ENCODE assay signal across 1 cellular context in genomic region chr1:111507411-111508201, GRCh38.
A peak's percentile ranks its signal among the peaks of the same experiment; 100 is the strongest.
TF ChIP-seq lines count a peak whose summit lies in the region.

No MANE protein-coding gene starts in this region.

TF ChIP-seq in HepG2, 621 proteins besides CTCF, POLR2A, EP300 and RAD21 (continued from another document and continues in another):
- 0 out of 2 replicates have a peak, but pooled peaks have one; percentile 17 for TF ChIP-seq ZNF646 (CRISPR knock-in tag; IDR thresholded peaks at IDR 0.05)
- TF ChIP-seq ZNF841 (CRISPR knock-in tag; IDR thresholded peaks at IDR 0.05; ENCODE audit: borderline replicate concordance): no peak
- TF ChIP-seq JUN (CRISPR knock-in tag; IDR thresholded peaks at IDR 0.05): no peak
- TF ChIP-seq MAFG (CRISPR knock-in tag; IDR thresholded peaks at IDR 0.05): no peak
- no peak for TF ChIP-seq KDM1A (CRISPR knock-in tag; IDR thresholded peaks at IDR 0.05)
- TF ChIP-seq, protein P1, sequence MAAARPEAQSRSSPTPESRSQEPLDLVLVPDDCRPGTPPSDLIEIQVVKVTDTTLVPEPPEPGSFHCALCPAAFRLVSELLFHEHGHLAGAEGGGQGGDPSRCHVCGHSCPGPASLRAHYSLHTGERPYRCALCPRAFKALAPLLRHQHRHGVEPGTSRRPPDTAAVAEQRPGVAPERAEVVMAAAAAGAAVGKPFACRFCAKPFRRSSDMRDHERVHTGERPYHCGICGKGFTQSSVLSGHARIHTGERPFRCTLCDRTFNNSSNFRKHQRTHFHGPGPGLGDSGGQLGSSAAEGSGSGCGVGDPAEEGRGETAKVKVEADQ (CRISPR knock-in tag; IDR thresholded peaks at IDR 0.05; ENCODE audit: borderline replicate concordance): peak; percentile 65; the same call in 1 of the 2 replicates
- no peak for TF ChIP-seq ZNF10 (CRISPR knock-in tag; IDR thresholded peaks at IDR 0.05; ENCODE audit: borderline replicate concordance, low read depth)
- TF ChIP-seq NFIC (IDR thresholded peaks at IDR 0.05; ENCODE audit: low read length): no peak
- no peak for TF ChIP-seq MZF1 (CRISPR knock-in tag; IDR thresholded peaks at IDR 0.05; ENCODE audit: borderline replicate concordance)
- TF ChIP-seq KDM5A (IDR thresholded peaks at IDR 0.05; ENCODE audit: borderline replicate concordance, low read length): peak; percentile 54; the same call in 1 of the 2 replicates
- no peak for TF ChIP-seq MIER3 (CRISPR knock-in tag; IDR thresholded peaks at IDR 0.05; ENCODE audit: borderline replicate concordance)
- peak; percentile 85 for TF ChIP-seq ZFY (CRISPR knock-in tag; IDR thresholded peaks at IDR 0.05)
- TF ChIP-seq SP1 (IDR thresholded peaks at IDR 0.05): no peak
- no peak for TF ChIP-seq SP1 (CRISPR knock-in tag; IDR thresholded peaks at IDR 0.05)
- 0 out of 2 replicates have a peak, but pooled peaks have one; percentile 75 for TF ChIP-seq ZSCAN31 (CRISPR knock-in tag; IDR thresholded peaks at IDR 0.05; ENCODE audit: low read depth)
- TF ChIP-seq, protein P2, sequence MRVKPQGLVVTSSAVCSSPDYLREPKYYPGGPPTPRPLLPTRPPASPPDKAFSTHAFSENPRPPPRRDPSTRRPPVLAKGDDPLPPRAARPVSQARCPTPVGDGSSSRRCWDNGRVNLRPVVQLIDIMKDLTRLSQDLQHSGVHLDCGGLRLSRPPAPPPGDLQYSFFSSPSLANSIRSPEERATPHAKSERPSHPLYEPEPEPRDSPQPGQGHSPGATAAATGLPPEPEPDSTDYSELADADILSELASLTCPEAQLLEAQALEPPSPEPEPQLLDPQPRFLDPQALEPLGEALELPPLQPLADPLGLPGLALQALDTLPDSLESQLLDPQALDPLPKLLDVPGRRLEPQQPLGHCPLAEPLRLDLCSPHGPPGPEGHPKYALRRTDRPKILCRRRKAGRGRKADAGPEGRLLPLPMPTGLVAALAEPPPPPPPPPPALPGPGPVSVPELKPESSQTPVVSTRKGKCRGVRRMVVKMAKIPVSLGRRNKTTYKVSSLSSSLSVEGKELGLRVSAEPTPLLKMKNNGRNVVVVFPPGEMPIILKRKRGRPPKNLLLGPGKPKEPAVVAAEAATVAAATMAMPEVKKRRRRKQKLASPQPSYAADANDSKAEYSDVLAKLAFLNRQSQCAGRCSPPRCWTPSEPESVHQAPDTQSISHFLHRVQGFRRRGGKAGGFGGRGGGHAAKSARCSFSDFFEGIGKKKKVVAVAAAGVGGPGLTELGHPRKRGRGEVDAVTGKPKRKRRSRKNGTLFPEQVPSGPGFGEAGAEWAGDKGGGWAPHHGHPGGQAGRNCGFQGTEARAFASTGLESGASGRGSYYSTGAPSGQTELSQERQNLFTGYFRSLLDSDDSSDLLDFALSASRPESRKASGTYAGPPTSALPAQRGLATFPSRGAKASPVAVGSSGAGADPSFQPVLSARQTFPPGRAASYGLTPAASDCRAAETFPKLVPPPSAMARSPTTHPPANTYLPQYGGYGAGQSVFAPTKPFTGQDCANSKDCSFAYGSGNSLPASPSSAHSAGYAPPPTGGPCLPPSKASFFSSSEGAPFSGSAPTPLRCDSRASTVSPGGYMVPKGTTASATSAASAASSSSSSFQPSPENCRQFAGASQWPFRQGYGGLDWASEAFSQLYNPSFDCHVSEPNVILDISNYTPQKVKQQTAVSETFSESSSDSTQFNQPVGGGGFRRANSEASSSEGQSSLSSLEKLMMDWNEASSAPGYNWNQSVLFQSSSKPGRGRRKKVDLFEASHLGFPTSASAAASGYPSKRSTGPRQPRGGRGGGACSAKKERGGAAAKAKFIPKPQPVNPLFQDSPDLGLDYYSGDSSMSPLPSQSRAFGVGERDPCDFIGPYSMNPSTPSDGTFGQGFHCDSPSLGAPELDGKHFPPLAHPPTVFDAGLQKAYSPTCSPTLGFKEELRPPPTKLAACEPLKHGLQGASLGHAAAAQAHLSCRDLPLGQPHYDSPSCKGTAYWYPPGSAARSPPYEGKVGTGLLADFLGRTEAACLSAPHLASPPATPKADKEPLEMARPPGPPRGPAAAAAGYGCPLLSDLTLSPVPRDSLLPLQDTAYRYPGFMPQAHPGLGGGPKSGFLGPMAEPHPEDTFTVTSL (CRISPR knock-in tag; IDR thresholded peaks at IDR 0.05; ENCODE audit: borderline replicate concordance): peak; percentile 32; the same call in 1 of the 2 replicates
- TF ChIP-seq, protein P3, sequence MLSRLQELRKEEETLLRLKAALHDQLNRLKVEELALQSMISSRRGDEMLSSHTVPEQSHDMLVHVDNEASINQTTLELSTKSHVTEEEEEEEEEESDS (CRISPR knock-in tag; IDR thresholded peaks at IDR 0.05; ENCODE audit: borderline replicate concordance): no peak
- 0 out of 2 replicates have a peak, but pooled peaks have one; percentile 82 for TF ChIP-seq ZNF317 (CRISPR knock-in tag; IDR thresholded peaks at IDR 0.05)
- no peak for TF ChIP-seq SMAD9 (CRISPR knock-in tag; IDR thresholded peaks at IDR 0.05)
- TF ChIP-seq POGZ (CRISPR knock-in tag; IDR thresholded peaks at IDR 0.05): no peak; the same call in 1 of the 2 replicates
- TF ChIP-seq ZNF619 (CRISPR knock-in tag; IDR thresholded peaks at IDR 0.05): no peak
- TF ChIP-seq ZNF121 (CRISPR knock-in tag; IDR thresholded peaks at IDR 0.05): no peak
- TF ChIP-seq AGO2 (optimal IDR thresholded peaks at IDR 0.05; ENCODE audit: low read depth, low read length): peak; percentile 30
- no peak for TF ChIP-seq NCOA1 (CRISPR knock-in tag; IDR thresholded peaks at IDR 0.05)
- no peak for TF ChIP-seq MYNN (CRISPR knock-in tag; IDR thresholded peaks at IDR 0.05; ENCODE audit: low read depth)
- no peak for TF ChIP-seq SETDB1 (CRISPR knock-in tag; IDR thresholded peaks at IDR 0.05; ENCODE audit: borderline replicate concordance)
- TF ChIP-seq ZNF468 (CRISPR knock-in tag; IDR thresholded peaks at IDR 0.05): no peak
- TF ChIP-seq, protein P4, sequence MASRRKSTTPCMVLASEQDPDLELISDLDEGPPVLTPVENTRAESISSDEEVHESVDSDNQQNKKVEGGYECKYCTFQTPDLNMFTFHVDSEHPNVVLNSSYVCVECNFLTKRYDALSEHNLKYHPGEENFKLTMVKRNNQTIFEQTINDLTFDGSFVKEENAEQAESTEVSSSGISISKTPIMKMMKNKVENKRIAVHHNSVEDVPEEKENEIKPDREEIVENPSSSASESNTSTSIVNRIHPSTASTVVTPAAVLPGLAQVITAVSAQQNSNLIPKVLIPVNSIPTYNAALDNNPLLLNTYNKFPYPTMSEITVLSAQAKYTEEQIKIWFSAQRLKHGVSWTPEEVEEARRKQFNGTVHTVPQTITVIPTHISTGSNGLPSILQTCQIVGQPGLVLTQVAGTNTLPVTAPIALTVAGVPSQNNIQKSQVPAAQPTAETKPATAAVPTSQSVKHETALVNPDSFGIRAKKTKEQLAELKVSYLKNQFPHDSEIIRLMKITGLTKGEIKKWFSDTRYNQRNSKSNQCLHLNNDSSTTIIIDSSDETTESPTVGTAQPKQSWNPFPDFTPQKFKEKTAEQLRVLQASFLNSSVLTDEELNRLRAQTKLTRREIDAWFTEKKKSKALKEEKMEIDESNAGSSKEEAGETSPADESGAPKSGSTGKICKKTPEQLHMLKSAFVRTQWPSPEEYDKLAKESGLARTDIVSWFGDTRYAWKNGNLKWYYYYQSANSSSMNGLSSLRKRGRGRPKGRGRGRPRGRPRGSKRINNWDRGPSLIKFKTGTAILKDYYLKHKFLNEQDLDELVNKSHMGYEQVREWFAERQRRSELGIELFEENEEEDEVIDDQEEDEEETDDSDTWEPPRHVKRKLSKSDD (CRISPR knock-in tag; IDR thresholded peaks at IDR 0.05; ENCODE audit: low read depth): no peak
- TF ChIP-seq RXRA (CRISPR knock-in tag; IDR thresholded peaks at IDR 0.05): peak; percentile 54; the same call in 1 of the 2 replicates
- no peak for TF ChIP-seq MXD3 (CRISPR knock-in tag; IDR thresholded peaks at IDR 0.05)
- TF ChIP-seq ZNF768 (CRISPR knock-in tag; IDR thresholded peaks at IDR 0.05): peak; percentile 30; the same call in 1 of the 2 replicates
- no peak for TF ChIP-seq ZNF790 (CRISPR knock-in tag; IDR thresholded peaks at IDR 0.05; ENCODE audit: borderline replicate concordance)
- no peak for TF ChIP-seq ZBTB3 (CRISPR knock-in tag; IDR thresholded peaks at IDR 0.05; ENCODE audit: borderline replicate concordance, low read depth)
- peak; percentile 60 for TF ChIP-seq ZNF709 (CRISPR knock-in tag; IDR thresholded peaks at IDR 0.05)
- peak; percentile 18; the same call in 1 of the 2 replicates for TF ChIP-seq KLF12 (CRISPR knock-in tag; IDR thresholded peaks at IDR 0.05; ENCODE audit: borderline replicate concordance)
- no peak for TF ChIP-seq ATM (IDR thresholded peaks at IDR 0.05; ENCODE audit: borderline replicate concordance)
- TF ChIP-seq, protein P5, sequence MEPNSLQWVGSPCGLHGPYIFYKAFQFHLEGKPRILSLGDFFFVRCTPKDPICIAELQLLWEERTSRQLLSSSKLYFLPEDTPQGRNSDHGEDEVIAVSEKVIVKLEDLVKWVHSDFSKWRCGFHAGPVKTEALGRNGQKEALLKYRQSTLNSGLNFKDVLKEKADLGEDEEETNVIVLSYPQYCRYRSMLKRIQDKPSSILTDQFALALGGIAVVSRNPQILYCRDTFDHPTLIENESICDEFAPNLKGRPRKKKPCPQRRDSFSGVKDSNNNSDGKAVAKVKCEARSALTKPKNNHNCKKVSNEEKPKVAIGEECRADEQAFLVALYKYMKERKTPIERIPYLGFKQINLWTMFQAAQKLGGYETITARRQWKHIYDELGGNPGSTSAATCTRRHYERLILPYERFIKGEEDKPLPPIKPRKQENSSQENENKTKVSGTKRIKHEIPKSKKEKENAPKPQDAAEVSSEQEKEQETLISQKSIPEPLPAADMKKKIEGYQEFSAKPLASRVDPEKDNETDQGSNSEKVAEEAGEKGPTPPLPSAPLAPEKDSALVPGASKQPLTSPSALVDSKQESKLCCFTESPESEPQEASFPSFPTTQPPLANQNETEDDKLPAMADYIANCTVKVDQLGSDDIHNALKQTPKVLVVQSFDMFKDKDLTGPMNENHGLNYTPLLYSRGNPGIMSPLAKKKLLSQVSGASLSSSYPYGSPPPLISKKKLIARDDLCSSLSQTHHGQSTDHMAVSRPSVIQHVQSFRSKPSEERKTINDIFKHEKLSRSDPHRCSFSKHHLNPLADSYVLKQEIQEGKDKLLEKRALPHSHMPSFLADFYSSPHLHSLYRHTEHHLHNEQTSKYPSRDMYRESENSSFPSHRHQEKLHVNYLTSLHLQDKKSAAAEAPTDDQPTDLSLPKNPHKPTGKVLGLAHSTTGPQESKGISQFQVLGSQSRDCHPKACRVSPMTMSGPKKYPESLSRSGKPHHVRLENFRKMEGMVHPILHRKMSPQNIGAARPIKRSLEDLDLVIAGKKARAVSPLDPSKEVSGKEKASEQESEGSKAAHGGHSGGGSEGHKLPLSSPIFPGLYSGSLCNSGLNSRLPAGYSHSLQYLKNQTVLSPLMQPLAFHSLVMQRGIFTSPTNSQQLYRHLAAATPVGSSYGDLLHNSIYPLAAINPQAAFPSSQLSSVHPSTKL (CRISPR knock-in tag; IDR thresholded peaks at IDR 0.05): 0 out of 2 replicates have a peak, but pooled peaks have one; percentile 13
- 0 out of 2 replicates have a peak, but pooled peaks have one; percentile 61 for TF ChIP-seq REPIN1 (CRISPR knock-in tag; IDR thresholded peaks at IDR 0.05; ENCODE audit: borderline replicate concordance, low read depth)
- TF ChIP-seq ZFP36L1 (CRISPR knock-in tag; IDR thresholded peaks at IDR 0.05): no peak
- TF ChIP-seq, protein P6, sequence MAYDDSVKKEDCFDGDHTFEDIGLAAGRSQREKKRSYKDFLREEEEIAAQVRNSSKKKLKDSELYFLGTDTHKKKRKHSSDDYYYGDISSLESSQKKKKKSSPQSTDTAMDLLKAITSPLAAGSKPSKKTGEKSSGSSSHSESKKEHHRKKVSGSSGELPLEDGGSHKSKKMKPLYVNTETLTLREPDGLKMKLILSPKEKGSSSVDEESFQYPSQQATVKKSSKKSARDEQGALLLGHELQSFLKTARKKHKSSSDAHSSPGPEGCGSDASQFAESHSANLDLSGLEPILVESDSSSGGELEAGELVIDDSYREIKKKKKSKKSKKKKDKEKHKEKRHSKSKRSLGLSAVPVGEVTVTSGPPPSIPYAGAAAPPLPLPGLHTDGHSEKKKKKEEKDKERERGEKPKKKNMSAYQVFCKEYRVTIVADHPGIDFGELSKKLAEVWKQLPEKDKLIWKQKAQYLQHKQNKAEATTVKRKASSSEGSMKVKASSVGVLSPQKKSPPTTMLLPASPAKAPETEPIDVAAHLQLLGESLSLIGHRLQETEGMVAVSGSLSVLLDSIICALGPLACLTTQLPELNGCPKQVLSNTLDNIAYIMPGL (CRISPR knock-in tag; IDR thresholded peaks at IDR 0.05; ENCODE audit: borderline replicate concordance in 1 of 2, low read depth in 1 of 2): peak; percentile 33 to 85; a peak in 3 of 4 replicates
